Comparison of ENCODE assay signal across 8 cellular contexts in genomic region chr12:123365141-123365917, GRCh38. TPM values are rescaled to one million over a fixed set of nuclear protein-coding genes. Genes with fewer than 3 reads are reported as not detected.
DNase-seq lines count a peak whose midpoint lies in the region; ATAC-seq and TF ChIP-seq lines count a peak whose summit lies in the region.

No MANE protein-coding gene starts in this region.

- H3K4me3 ChIP-seq in right cardiac atrium (ENCODE audit: low read length) (peak overlapping the region; percentile 100), vagina (peak overlapping the region; percentile 88 to 94)

- H3K4me1 ChIP-seq in right cardiac atrium (ENCODE audit: control insufficient read depth, insufficient read depth, low read length) (no peaks in the 10 kb centered on the region), vagina (peaks cover 35% of the 10 kb centered on the region)

- TF ChIP-seq CTCF in GM13977 (IDR thresholded peaks at IDR 0.05; ENCODE audit: extremely low read depth, insufficient read depth, missing control alignments) (peak; percentile 74), vagina (IDR thresholded peaks at IDR 0.05) (peak in 2 of 3 experiments; percentile 57 to 62)

- TF ChIP-seq POLR2A in vagina (IDR thresholded peaks at IDR 0.05): peak in 1 of 2 donors; percentile 46

- H3K27ac ChIP-seq in angular gyrus (ENCODE audit: low read depth, low read length) (peak overlapping the region; percentile 98), right cardiac atrium (ENCODE audit: low read length) (peak overlapping the region; percentile 100), vagina (peak overlapping the region; percentile 98)

- H3K4me1 Mint-ChIP-seq in T-helper 1 cell treated with Interleukin-12 subunit alpha and Interleukin-12 subunit beta and Interleukin-4 antibody, amounts not matched to agents 30 μg/mL and 1 μg/mL, for 36 hours (ENCODE audit: low read depth): peaks cover 16% of the 10 kb centered on the region

- H3K36me3 ChIP-seq in vagina: no peaks in the 10 kb centered on the region

- H3K27me3 Mint-ChIP-seq in T-helper 1 cell treated with Interleukin-12 subunit alpha and Interleukin-12 subunit beta and Interleukin-4 antibody, amounts not matched to agents 30 μg/mL and 1 μg/mL, for 36 hours (ENCODE audit: low read depth): no peaks in the 10 kb centered on the region

- no peaks in the 10 kb centered on the region for H3K9me3 Mint-ChIP-seq in T-helper 1 cell treated with Interleukin-12 subunit alpha and Interleukin-12 subunit beta and Interleukin-4 antibody, amounts not matched to agents 30 μg/mL and 1 μg/mL, for 36 hours

- H3K9me3 ChIP-seq in right cardiac atrium (ENCODE audit: control insufficient read depth, low read length) (no peaks in the 10 kb centered on the region), vagina (no peaks in the 10 kb centered on the region)

- peak overlapping the region; percentile 86 for H3K4me3 Mint-ChIP-seq in T-helper 1 cell treated with Interleukin-12 subunit alpha and Interleukin-12 subunit beta and Interleukin-4 antibody, amounts not matched to agents 30 μg/mL and 1 μg/mL, for 36 hours

- intact Hi-C loops in right cardiac atrium (cut with DNase I) (no loop called here), vagina (cut with DNase I) (no loop called here)

- H3K27me3 ChIP-seq in right cardiac atrium (ENCODE audit: control insufficient read depth, insufficient read depth): no peaks in the 10 kb centered on the region
- H3K27me3 ChIP-seq in vagina: no peaks in the 10 kb centered on the region

- no peaks in the 10 kb centered on the region for H3K36me3 Mint-ChIP-seq in T-helper 1 cell treated with Interleukin-12 subunit alpha and Interleukin-12 subunit beta and Interleukin-4 antibody, amounts not matched to agents 30 μg/mL and 1 μg/mL, for 36 hours (ENCODE audit: low read depth)

- in situ Hi-C loops in GM13977 (cut with MboI; ENCODE audit: low pct_unique_long_range_greater_than_20kb, low sequenced_read_pairs, unreplicated experiment): no loop called here

- under 1% methylated on average over 50 of the region's 50 CpGs for WGBS in right cardiac atrium

- H3K27ac Mint-ChIP-seq in T-helper 1 cell treated with Interleukin-12 subunit alpha and Interleukin-12 subunit beta and Interleukin-4 antibody, amounts not matched to agents 30 μg/mL and 1 μg/mL, for 36 hours: peak overlapping the region; percentile 95

- ATAC-seq in HG02884 (IDR thresholded peaks at IDR 0.05; ENCODE audit: unreplicated experiment): peak; percentile 53
- ATAC-seq in right cardiac atrium: peak; percentile 94

- DNase-seq in GM13977 (ENCODE audit: low spot score) (peak; percentile 97), NCI-H146 treated with DMSO at 0.1 percent for 48 hours (lab: John Stamatoyannopoulos, UW; ENCODE audit: unreplicated experiment) (peak; percentile 96), right cardiac atrium (peak; percentile 99), pulmonary artery endothelial cell (ENCODE audit: low read depth, low spot score) (peak; percentile 92), vagina (ENCODE audit: extremely low spot score in 2 of 2) (peak; percentile 98 to 99)

RNA-seq across cellular contexts. Expression of gene SBNO1, which starts 0.7 kb away (rescaled TPM):
- total RNA-seq in right cardiac atrium: 10 to 100 TPM; 22.3 to 28.7 (median 26.8) TPM
- 5.7 TPM for polyA plus RNA-seq in right cardiac atrium
- 25.1 and 39.8 TPM in 2 replicates for total RNA-seq in pulmonary artery endothelial cell
- 15.0 TPM for total RNA-seq in vagina

RNA-seq across cellular contexts. Expression of gene KMT5A, which starts 18.6 kb away (rescaled TPM):
- total RNA-seq in right cardiac atrium: 10 to 100 TPM; 19.8 to 26.8 (median 22.6) TPM
- 15.1 TPM for polyA plus RNA-seq in right cardiac atrium
- total RNA-seq in pulmonary artery endothelial cell: 39.0 and 60.9 TPM in 2 replicates
- total RNA-seq in vagina: 42.2 TPM

Comparison
In these comparisons a context has a peak if more than half of its experiments do, and no peak if none do; other contexts are left out.
1. Peak in every context shown above with its lines: DNase-seq, ATAC-seq, H3K4me3 ChIP-seq and H3K27ac ChIP-seq.